8 cellular contexts compared by ENCODE assay signal in genomic region chr6:34984416-34984815, GRCh38.
"Had no signal": no experiment of that assay in that cellular context is flagged by ENCODE, and none has a peak within 500 bp of the region (broad histone marks: within the 10 kb centered on the region; RNA-seq: fewer than 3 reads in every experiment).

No MANE protein-coding gene starts in this region.

- H3K27ac Mint-ChIP-seq: HFFc6 had no signal

- H3K27ac ChIP-seq: GM23248 had no signal

- H3K4me3 ChIP-seq: GM23248, HAP-1, K562 had no signal

- H2AFZ ChIP-seq: GM23248 had no signal

- FAIRE-seq: HTR-8/SVneo, K562 had no signal

- H3K9me3 Mint-ChIP-seq: HFFc6 had no signal

- DNase-seq: GM23248, GOT3, H7, HFFc6, IMR-90 had no signal

- H3K4me3 Mint-ChIP-seq: HFFc6 had no signal

- H3K9ac ChIP-seq: GM23248 had no signal
